In the genomic region with DNA sequence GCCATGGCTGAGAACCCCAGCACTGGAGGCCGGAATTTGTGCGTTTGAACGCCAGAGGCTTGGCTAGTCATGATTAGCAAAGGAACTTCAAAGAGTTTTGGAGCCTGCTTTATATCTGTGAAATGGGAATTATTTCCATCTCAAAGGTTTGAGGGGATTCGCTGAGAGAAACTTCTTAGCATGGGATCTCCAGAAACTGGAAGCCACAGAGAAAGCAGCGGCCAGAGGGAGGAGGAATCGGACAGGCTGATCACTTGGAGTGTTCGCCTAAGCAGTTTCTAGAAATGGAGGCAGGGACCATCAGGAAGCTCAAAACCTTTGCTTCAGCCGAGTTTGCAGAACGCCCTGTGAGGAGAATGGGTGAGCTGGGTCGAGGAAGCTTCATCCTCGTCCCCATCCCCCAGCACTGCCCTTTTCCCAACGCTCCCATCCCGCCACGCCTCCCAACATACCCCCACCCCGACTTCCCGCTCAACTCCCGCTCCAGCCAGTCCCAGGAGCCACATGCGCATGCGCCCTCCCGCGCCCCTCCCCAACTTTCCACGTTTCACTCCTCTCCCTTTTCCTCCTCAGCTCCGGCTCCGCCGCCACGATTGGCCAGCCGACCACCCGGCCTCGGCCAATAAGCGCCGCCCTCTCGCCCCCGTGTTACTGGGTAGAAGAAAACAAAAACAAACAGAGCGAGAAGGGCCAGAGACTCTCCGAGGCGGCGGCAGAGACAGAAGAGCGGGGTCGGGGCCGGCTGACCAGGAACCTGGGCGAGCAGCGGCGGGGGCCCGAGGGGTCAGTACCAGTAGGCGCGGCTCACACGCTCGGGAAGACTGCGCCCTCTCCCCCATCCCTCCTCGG, we compare ENCODE assay signal across 8 cellular contexts. TPM values are rescaled to one million over a fixed set of nuclear protein-coding genes. Genes with fewer than 3 reads are reported as not detected.
DNase-seq lines count a peak whose midpoint lies in the region; ATAC-seq, FAIRE-seq and TF ChIP-seq lines count a peak whose summit lies in the region.

A gene (plus strand): TSS at position 693 of the 849 bp plus-strand sequence. CDS start 4,100 bp downstream, outside the sequence.

- CTCF ChIA-PET in Calu3 (lab: Charles Lee) (interaction anchor here (1.0 kb wide), 1 partner anchor 11 kb away, joined by 3 read pairs; no protein-coding TSS in a partner anchor), endothelial cell of umbilical vein (lab: Charles Lee) (interaction anchor here (0.6 to 1.3 kb wide), 11 partner anchors 11 to 130 kb away, joined by 3 to 8 read pairs (median 4); no protein-coding TSS in a partner anchor)

- peak within 1 kb of the TSS; percentile 96 for H3K27ac Mint-ChIP-seq in Calu3 (ENCODE audit: unreplicated experiment)

- peak within 1 kb of the TSS; percentile 90 for H3K9ac ChIP-seq in OCI-LY3 (ENCODE audit: low read length)
- H3K9ac ChIP-seq in endothelial cell of umbilical vein (replicated peaks; ENCODE audit: extremely low read depth, insufficient read depth, low read length): peak within 1 kb of the TSS; percentile 81

- H3K36me3 ChIP-seq in OCI-LY3 (replicated peaks; ENCODE audit: low read depth, low read length) (no peaks in the 10 kb centered on the region), endothelial cell of umbilical vein (ENCODE audit: control insufficient read depth in 2 of 2, extremely low read depth in 1 of 2, insufficient read depth in 2 of 2, low read length in 2 of 2) (no peaks in the 10 kb centered on the region)

- dilution Hi-C loops in endothelial cell of umbilical vein (cut with MboI; ENCODE audit: extremely low pct_ligation_motif_present, low sequenced_read_pairs): no loop called here

- peak; percentile 80 for TF ChIP-seq POLR2A in endothelial cell of umbilical vein (IDR thresholded peaks at IDR 0.05; ENCODE audit: low read depth, low read length)

- H3K79me2 ChIP-seq in OCI-LY3 (ENCODE audit: low read length): peaks cover 18% of the 10 kb centered on the region
- H3K79me2 ChIP-seq in endothelial cell of umbilical vein (ENCODE audit: control insufficient read depth, insufficient read depth, low read length): no peaks in the 10 kb centered on the region

- no peaks in the 10 kb centered on the region for H3K27me3 Mint-ChIP-seq in Calu3 (ENCODE audit: unreplicated experiment)

- H3K9me3 ChIP-seq in OCI-LY3 (ENCODE audit: insufficient read depth, low read length) (no peaks in the 10 kb centered on the region), endothelial cell of umbilical vein (replicated peaks; ENCODE audit: control insufficient read depth, insufficient read depth, low read length) (no peaks in the 10 kb centered on the region)

- FAIRE-seq in endothelial cell of umbilical vein (lab: Jason Lieb, UNC): peak; percentile 85

- peaks cover 25% of the 10 kb centered on the region for H3K36me3 Mint-ChIP-seq in Calu3 (ENCODE audit: insufficient read depth, unreplicated experiment)

- H3K4me3 ChIP-seq in OCI-LY3 (ENCODE audit: low read length): peak within 1 kb of the TSS; percentile 89
- peak within 1 kb of the TSS; percentile 55 to 96 (median 85) for H3K4me3 ChIP-seq in endothelial cell of umbilical vein (replicated peaks in 1 of 3; ENCODE audit: insufficient read depth in 1 of 3, low read depth in 1 of 3, low read length in 3 of 3)

- BruUV-seq in Calu3 (replicated peaks; lab: Mats Ljungman, UMichigan) (TSS peak; percentile 72), endothelial cell of umbilical vein (replicated peaks; lab: Mats Ljungman, UMichigan) (TSS peak; percentile 74)

- POLR2A ChIA-PET in endothelial cell of umbilical vein (lab: Charles Lee): interaction anchor here (0.6 to 1.0 kb wide), 5 partner anchors 47 to 196 kb away, joined by 3 to 8 read pairs (median 3); a partner anchor contains a TSS

- H3K4me1 ChIP-seq in OCI-LY3 (ENCODE audit: low read length) (peaks cover 44% of the 10 kb centered on the region), endothelial cell of umbilical vein (ENCODE audit: control insufficient read depth, extremely low read depth, insufficient read depth, low read length) (peaks cover 21% of the 10 kb centered on the region)

- intact Hi-C loops in Calu3 (cut with micrococcal nuclease; ENCODE audit: unreplicated experiment) (no loop called here), endothelial cell of umbilical vein (cut with micrococcal nuclease) (loop anchor here (1.0 to 5.0 kb wide), 6 partner anchors 48 to 564 kb away; a partner anchor contains a TSS)

- peak within 1 kb of the TSS; percentile 81 for H3K4me3 Mint-ChIP-seq in Calu3 (ENCODE audit: low read depth, unreplicated experiment)

- H3K4me2 ChIP-seq in OCI-LY3 (ENCODE audit: low read length): peak within 1 kb of the TSS; percentile 100
- peak within 1 kb of the TSS; percentile 99 for H3K4me2 ChIP-seq in endothelial cell of umbilical vein (ENCODE audit: insufficient read depth, low read length)

- H3K9me1 ChIP-seq in endothelial cell of umbilical vein (replicated peaks; ENCODE audit: control insufficient read depth, extremely low read depth, insufficient read depth, low read length): no peaks in the 10 kb centered on the region

- H4K20me1 ChIP-seq in OCI-LY3 (ENCODE audit: insufficient read depth, low read length) (no peaks in the 10 kb centered on the region), endothelial cell of umbilical vein (replicated peaks; ENCODE audit: control insufficient read depth, extremely low read depth, insufficient read depth, low read length) (no peaks in the 10 kb centered on the region)

- peaks cover 18% of the 10 kb centered on the region for H3K4me1 Mint-ChIP-seq in Calu3 (ENCODE audit: low read depth, unreplicated experiment)

- no peaks in the 10 kb centered on the region for H3K9me3 Mint-ChIP-seq in Calu3 (ENCODE audit: low read depth, unreplicated experiment)

- DNase-seq in Calu3: peak; percentile 97
- DNase-seq in HuH-7 (ENCODE audit: low spot score): peak; percentile 88
- peak; percentile 91 for DNase-seq in activated T-cell treated with anti-CD3 and anti-CD28 coated beads for 24 hours (ENCODE audit: low read depth)
- peak; percentile 99 for DNase-seq in endothelial cell of umbilical vein (ENCODE audit: low read depth, low spot score)
- DNase-seq in middle frontal gyrus (ENCODE audit: extremely low spot score, low spot score): peak; percentile 97
- peak; percentile 94 to 97 for DNase-seq in stimulated activated CD8-positive, alpha-beta memory T cell treated with anti-CD3 and anti-CD28 coated beads, Interleukin-2, amount 100 ng/mL, for 48 hours (ENCODE audit: low read depth in 2 of 2)

- peak; percentile 67 for ATAC-seq in GM21515 (IDR thresholded peaks at IDR 0.05; ENCODE audit: unreplicated experiment)

- no peak for TF ChIP-seq CTCF in Calu3 (IDR thresholded peaks at IDR 0.05; ENCODE audit: unreplicated experiment)
- no peak for TF ChIP-seq CTCF in OCI-LY3 (IDR thresholded peaks at IDR 0.05; ENCODE audit: low read depth, low read length)
- TF ChIP-seq CTCF in endothelial cell of umbilical vein (IDR thresholded peaks at IDR 0.05; ENCODE audit: extremely low read depth in 1 of 2, insufficient read depth in 1 of 2, low read depth in 1 of 2, low read length in 2 of 2): no peak

- H3K27me3 ChIP-seq in OCI-LY3 (ENCODE audit: low read depth, low read length): no peaks in the 10 kb centered on the region
- peaks cover 5 to 7% of the 10 kb centered on the region in 2 experiments for H3K27me3 ChIP-seq in endothelial cell of umbilical vein (ENCODE audit: control insufficient read depth in 2 of 2, insufficient read depth in 2 of 2, low read length in 2 of 2)

- H2AFZ ChIP-seq in OCI-LY3 (ENCODE audit: low read depth, low read length) (peak within 1 kb of the TSS; percentile 85; the same call in 1 of the 2 replicates), endothelial cell of umbilical vein (ENCODE audit: low read depth, low read length) (peak within 1 kb of the TSS; percentile 98)

- peak within 1 kb of the TSS; percentile 77 for H3K27ac ChIP-seq in OCI-LY3 (ENCODE audit: low read length)
- peak within 1 kb of the TSS; percentile 57 for H3K27ac ChIP-seq in endothelial cell of umbilical vein (ENCODE audit: insufficient read depth, low read depth, low read length)

TF ChIP-seq in endothelial cell of umbilical vein, 7 proteins besides CTCF, POLR2A, EP300 and RAD21:
- TF ChIP-seq GATA2 (IDR thresholded peaks at IDR 0.05; ENCODE audit: insufficient read depth, insufficient read length, low read depth, low read length) (no peak), POLR2AphosphoS5 (IDR thresholded peaks at IDR 0.05; ENCODE audit: insufficient read depth, low read depth, low read length) (peak; percentile 62), MYC (IDR thresholded peaks at IDR 0.05; ENCODE audit: low read depth, low read length) (no peak), JUN (IDR thresholded peaks at IDR 0.05; ENCODE audit: borderline replicate concordance, insufficient read depth, insufficient read length, low read depth) (no peak), EZH2 (IDR thresholded peaks at IDR 0.05; ENCODE audit: borderline replicate concordance, low read depth, low read length, severe bottlenecking) (no peak), FOS (IDR thresholded peaks at IDR 0.05; ENCODE audit: borderline replicate concordance, insufficient read depth, low read length) (no peak)
- TF ChIP-seq, protein P1, sequence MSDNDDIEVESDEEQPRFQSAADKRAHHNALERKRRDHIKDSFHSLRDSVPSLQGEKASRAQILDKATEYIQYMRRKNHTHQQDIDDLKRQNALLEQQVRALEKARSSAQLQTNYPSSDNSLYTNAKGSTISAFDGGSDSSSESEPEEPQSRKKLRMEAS (IDR thresholded peaks at IDR 0.05; ENCODE audit: insufficient read depth, insufficient read length): no peak

RNA-seq across cellular contexts. Expression of the gene that starts here (rescaled TPM):
- total RNA-seq in Calu3 (2022) (17.8 and 26.1 TPM in 2 replicates), endothelial cell of umbilical vein (46.1 and 47.9 TPM in 2 replicates)
- polyA plus RNA-seq in endothelial cell of umbilical vein: 8.0 and 14.4 TPM in 2 replicates
- polyA plus RNA-seq in endothelial cell of umbilical vein (2011; cell fraction: cytosol; rRNA removed): 22.5 and 25.6 TPM in 2 replicates
- 24.6 and 37.0 TPM in 2 replicates for polyA plus RNA-seq in endothelial cell of umbilical vein (2011; cell fraction: nucleus; rRNA removed)
- polyA plus RNA-seq in endothelial cell of umbilical vein (2012): 90.2 and 102 TPM in 2 replicates
- 18.2 and 20.4 TPM in 2 replicates for polyA minus RNA-seq in endothelial cell of umbilical vein
- 38.9 TPM for polyA minus RNA-seq in endothelial cell of umbilical vein (2011; cell fraction: cytosol; rRNA and poly(A)+ RNA removed)
- polyA minus RNA-seq in endothelial cell of umbilical vein (2011; cell fraction: nucleus; rRNA and poly(A)+ RNA removed): 34.4 and 40.4 TPM in 2 replicates

Comparison
In these comparisons a context has a peak if more than half of its experiments do, and no peak if none do; other contexts are left out.
1. Peak in every context shown above with its lines: DNase-seq, ATAC-seq, H3K4me3 ChIP-seq and H3K27ac ChIP-seq.